In the genomic region with DNA sequence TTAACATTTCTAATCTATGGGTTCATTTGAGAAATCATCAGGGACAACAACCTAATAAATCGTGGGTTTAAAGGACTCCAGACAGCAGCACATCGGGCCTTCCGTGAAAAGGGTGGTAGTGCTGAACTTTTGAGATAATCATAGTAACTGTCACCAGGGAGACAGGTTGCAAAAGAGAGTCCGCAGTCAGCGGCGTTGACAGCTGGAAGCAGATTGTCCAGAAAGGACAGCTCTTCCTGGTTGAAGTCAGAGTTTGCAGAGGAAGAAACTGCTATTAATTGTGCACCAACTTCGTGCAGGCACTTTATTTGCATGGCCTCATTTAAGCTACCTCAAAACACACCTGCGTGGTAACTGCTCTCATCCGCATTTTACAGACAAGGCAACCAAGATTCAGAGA, we compare ENCODE assay signal across 1 cellular context.
TF ChIP-seq lines count a peak whose summit lies in the region.

No MANE protein-coding gene starts in this region.

TF ChIP-seq in K562, 482 proteins besides CTCF, POLR2A, EP300 and RAD21 (continued from another document):
- TF ChIP-seq, protein P1, sequence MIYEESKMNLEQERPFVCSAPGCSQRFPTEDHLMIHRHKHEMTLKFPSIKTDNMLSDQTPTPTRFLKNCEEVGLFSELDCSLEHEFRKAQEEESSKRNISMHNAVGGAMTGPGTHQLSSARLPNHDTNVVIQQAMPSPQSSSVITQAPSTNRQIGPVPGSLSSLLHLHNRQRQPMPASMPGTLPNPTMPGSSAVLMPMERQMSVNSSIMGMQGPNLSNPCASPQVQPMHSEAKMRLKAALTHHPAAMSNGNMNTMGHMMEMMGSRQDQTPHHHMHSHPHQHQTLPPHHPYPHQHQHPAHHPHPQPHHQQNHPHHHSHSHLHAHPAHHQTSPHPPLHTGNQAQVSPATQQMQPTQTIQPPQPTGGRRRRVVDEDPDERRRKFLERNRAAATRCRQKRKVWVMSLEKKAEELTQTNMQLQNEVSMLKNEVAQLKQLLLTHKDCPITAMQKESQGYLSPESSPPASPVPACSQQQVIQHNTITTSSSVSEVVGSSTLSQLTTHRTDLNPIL (CRISPR knock-in tag; IDR thresholded peaks at IDR 0.05): no peak
- TF ChIP-seq TAL1 (IDR thresholded peaks at IDR 0.05) (no peak), ZNF830 (CRISPR knock-in tag; IDR thresholded peaks at IDR 0.05) (no peak), NR2C1 (IDR thresholded peaks at IDR 0.05) (no peak), NR2C1 (tag; IDR thresholded peaks at IDR 0.05) (no peak), CHD2 (IDR thresholded peaks at IDR 0.05; ENCODE audit: low read depth, low read length) (no peak), ARNT (IDR thresholded peaks at IDR 0.05) (no peak), MYC (IDR thresholded peaks at IDR 0.05; ENCODE audit: low read depth, low read length) (no peak), MYC (CRISPR knock-in tag; IDR thresholded peaks at IDR 0.05; ENCODE audit: borderline replicate concordance, low read depth) (no peak), RFX5 (IDR thresholded peaks at IDR 0.05; ENCODE audit: low read depth, low read length) (no peak), MEIS2 (IDR thresholded peaks at IDR 0.05; ENCODE audit: partially characterized antibody) (peak; percentile 18), ZNF717 (CRISPR knock-in tag; IDR thresholded peaks at IDR 0.05) (no peak), SREBF1 (IDR thresholded peaks at IDR 0.05; ENCODE audit: borderline replicate concordance, low read depth, low read length) (no peak), RFX1 (IDR thresholded peaks at IDR 0.05) (peak; percentile 58), RUNX1 (IDR thresholded peaks at IDR 0.05; ENCODE audit: low read depth) (no peak), NFXL1 (CRISPR knock-in tag; IDR thresholded peaks at IDR 0.05) (no peak), ASH1L (IDR thresholded peaks at IDR 0.05; ENCODE audit: borderline replicate concordance, low read depth, partially characterized antibody) (no peak), ZNF217 (CRISPR knock-in tag; IDR thresholded peaks at IDR 0.05) (no peak), PCBP1 (IDR thresholded peaks at IDR 0.05; ENCODE audit: low read depth, low read length, poor library complexity, severe bottlenecking) (no peak), ARID1B (IDR thresholded peaks at IDR 0.05) (no peak), MAFG (tag; conservative IDR thresholded peaks at IDR 0.05) (no peak)
- TF ChIP-seq, protein P2, sequence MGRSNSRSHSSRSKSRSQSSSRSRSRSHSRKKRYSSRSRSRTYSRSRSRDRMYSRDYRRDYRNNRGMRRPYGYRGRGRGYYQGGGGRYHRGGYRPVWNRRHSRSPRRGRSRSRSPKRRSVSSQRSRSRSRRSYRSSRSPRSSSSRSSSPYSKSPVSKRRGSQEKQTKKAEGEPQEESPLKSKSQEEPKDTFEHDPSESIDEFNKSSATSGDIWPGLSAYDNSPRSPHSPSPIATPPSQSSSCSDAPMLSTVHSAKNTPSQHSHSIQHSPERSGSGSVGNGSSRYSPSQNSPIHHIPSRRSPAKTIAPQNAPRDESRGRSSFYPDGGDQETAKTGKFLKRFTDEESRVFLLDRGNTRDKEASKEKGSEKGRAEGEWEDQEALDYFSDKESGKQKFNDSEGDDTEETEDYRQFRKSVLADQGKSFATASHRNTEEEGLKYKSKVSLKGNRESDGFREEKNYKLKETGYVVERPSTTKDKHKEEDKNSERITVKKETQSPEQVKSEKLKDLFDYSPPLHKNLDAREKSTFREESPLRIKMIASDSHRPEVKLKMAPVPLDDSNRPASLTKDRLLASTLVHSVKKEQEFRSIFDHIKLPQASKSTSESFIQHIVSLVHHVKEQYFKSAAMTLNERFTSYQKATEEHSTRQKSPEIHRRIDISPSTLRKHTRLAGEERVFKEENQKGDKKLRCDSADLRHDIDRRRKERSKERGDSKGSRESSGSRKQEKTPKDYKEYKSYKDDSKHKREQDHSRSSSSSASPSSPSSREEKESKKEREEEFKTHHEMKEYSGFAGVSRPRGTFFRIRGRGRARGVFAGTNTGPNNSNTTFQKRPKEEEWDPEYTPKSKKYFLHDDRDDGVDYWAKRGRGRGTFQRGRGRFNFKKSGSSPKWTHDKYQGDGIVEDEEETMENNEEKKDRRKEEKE (IDR thresholded peaks at IDR 0.05; ENCODE audit: borderline replicate concordance in 1 of 2, control insufficient read depth in 1 of 2, low read depth in 2 of 2, low read length in 1 of 2): no peak
- TF ChIP-seq, protein P3, sequence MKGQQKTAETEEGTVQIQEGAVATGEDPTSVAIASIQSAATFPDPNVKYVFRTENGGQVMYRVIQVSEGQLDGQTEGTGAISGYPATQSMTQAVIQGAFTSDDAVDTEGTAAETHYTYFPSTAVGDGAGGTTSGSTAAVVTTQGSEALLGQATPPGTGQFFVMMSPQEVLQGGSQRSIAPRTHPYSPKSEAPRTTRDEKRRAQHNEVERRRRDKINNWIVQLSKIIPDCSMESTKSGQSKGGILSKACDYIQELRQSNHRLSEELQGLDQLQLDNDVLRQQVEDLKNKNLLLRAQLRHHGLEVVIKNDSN (CRISPR knock-in tag; IDR thresholded peaks at IDR 0.05): no peak
- TF ChIP-seq, protein P4, sequence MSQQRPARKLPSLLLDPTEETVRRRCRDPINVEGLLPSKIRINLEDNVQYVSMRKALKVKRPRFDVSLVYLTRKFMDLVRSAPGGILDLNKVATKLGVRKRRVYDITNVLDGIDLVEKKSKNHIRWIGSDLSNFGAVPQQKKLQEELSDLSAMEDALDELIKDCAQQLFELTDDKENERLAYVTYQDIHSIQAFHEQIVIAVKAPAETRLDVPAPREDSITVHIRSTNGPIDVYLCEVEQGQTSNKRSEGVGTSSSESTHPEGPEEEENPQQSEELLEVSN (IDR thresholded peaks at IDR 0.05; ENCODE audit: borderline replicate concordance in 1 of 2, extremely low read depth in 1 of 2, insufficient read depth in 1 of 2, insufficient read length in 1 of 2, low read depth in 1 of 2, low read length in 1 of 2, poor library complexity in 1 of 2, severe bottlenecking in 1 of 2): no peak
- TF ChIP-seq, protein P5, sequence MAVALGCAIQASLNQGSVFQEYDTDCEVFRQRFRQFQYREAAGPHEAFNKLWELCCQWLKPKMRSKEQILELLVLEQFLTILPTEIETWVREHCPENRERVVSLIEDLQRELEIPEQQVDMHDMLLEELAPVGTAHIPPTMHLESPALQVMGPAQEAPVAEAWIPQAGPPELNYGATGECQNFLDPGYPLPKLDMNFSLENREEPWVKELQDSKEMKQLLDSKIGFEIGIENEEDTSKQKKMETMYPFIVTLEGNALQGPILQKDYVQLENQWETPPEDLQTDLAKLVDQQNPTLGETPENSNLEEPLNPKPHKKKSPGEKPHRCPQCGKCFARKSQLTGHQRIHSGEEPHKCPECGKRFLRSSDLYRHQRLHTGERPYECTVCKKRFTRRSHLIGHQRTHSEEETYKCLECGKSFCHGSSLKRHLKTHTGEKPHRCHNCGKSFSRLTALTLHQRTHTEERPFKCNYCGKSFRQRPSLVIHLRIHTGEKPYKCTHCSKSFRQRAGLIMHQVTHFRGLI (CRISPR knock-in tag; IDR thresholded peaks at IDR 0.05): no peak
- TF ChIP-seq, protein P6, sequence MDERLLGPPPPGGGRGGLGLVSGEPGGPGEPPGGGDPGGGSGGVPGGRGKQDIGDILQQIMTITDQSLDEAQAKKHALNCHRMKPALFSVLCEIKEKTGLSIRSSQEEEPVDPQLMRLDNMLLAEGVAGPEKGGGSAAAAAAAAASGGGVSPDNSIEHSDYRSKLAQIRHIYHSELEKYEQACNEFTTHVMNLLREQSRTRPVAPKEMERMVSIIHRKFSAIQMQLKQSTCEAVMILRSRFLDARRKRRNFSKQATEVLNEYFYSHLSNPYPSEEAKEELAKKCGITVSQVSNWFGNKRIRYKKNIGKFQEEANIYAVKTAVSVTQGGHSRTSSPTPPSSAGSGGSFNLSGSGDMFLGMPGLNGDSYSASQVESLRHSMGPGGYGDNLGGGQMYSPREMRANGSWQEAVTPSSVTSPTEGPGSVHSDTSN (CRISPR knock-in tag; IDR thresholded peaks at IDR 0.05; ENCODE audit: low read depth): no peak
- TF ChIP-seq, protein P6 (tag; conservative IDR thresholded peaks at IDR 0.05; ENCODE audit: low read depth): peak; percentile 23; the same call in 1 of the 2 replicates
- TF ChIP-seq, protein P7, sequence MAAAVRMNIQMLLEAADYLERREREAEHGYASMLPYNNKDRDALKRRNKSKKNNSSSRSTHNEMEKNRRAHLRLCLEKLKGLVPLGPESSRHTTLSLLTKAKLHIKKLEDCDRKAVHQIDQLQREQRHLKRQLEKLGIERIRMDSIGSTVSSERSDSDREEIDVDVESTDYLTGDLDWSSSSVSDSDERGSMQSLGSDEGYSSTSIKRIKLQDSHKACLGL (CRISPR knock-in tag; IDR thresholded peaks at IDR 0.05; ENCODE audit: borderline replicate concordance, poor library complexity, severe bottlenecking): no peak
